Comparison of ENCODE assay signal across 9 cellular contexts in genomic region chr5:34686762-34687268, GRCh38. TPM values are rescaled to one million over a fixed set of nuclear protein-coding genes. Genes with fewer than 3 reads are reported as not detected.
DNase-seq lines count a peak whose midpoint lies in the region; TF ChIP-seq lines count a peak whose summit lies in the region.
"Had no signal": no experiment of that assay in that cellular context is flagged by ENCODE, and none has a peak within 500 bp of the region (broad histone marks: within the 10 kb centered on the region; RNA-seq: fewer than 3 reads in every experiment).

No MANE protein-coding gene starts in this region.

- TF ChIP-seq POLR2A in esophagus squamous epithelium (IDR thresholded peaks at IDR 0.05): no peak

- H3K4me1 ChIP-seq in PC-9 (replicated peaks; ENCODE audit: insufficient read depth) (peaks cover 58% of the 10 kb centered on the region), neural progenitor cell (peaks cover 40% of the 10 kb centered on the region), esophagus squamous epithelium (peaks cover 0 to 40% (median 11%) of the 10 kb centered on the region in 3 donors)

- no TSS peak for BruUV-seq in PC-9 (replicated peaks; lab: Mats Ljungman, UMichigan)

- no peak overlapping the region for H3K9ac ChIP-seq in neural progenitor cell

- in situ Hi-C loops in Caki2 (cut with HindIII; ENCODE audit: low pct_unique_long_range_greater_than_20kb, low sequenced_read_pairs): no loop called here

- POLR2A ChIA-PET in PC-9 (lab: Charles Lee; ENCODE audit: unreplicated experiment): interaction anchor here (0.5 to 1.2 kb wide), 20 partner anchors 13 to 675 kb away, joined by 3 to 13 read pairs (median 4); partner anchors contain the start of genes BRIX1, RAD1, RAI14 and TTC23L

- CTCF ChIA-PET in PC-9 (lab: Charles Lee): interaction anchor here (0.5 to 2.2 kb wide), 11 partner anchors 13 to 228 kb away, joined by 3 to 9 read pairs (median 4); partner anchors contain the start of genes RAD1 and TTC23L

- H3K4me1 Mint-ChIP-seq in neural progenitor cell: peaks cover 48% of the 10 kb centered on the region
- peaks cover 3% of the 10 kb centered on the region for H3K4me1 Mint-ChIP-seq in activated naive CD8-positive, alpha-beta T cell treated with anti-CD3 and anti-CD28 coated beads for 36 hours
- H3K4me1 Mint-ChIP-seq: memory B cell had no signal

- peaks cover 26% of the 10 kb centered on the region for H3K36me3 Mint-ChIP-seq in neural progenitor cell
- H3K36me3 Mint-ChIP-seq in activated naive CD8-positive, alpha-beta T cell treated with anti-CD3 and anti-CD28 coated beads for 36 hours: no peaks in the 10 kb centered on the region
- H3K36me3 Mint-ChIP-seq: memory B cell had no signal

- H3F3A ChIP-seq in PC-9 (ENCODE audit: insufficient read depth, low read depth) (peaks cover 59% of the 10 kb centered on the region), neural progenitor cell (ENCODE audit: low read depth) (peaks cover 31% of the 10 kb centered on the region)

- H3K27me3 Mint-ChIP-seq in neural progenitor cell (ENCODE audit: insufficient read depth, low read depth): peaks cover 4% of the 10 kb centered on the region
- peaks cover 6% of the 10 kb centered on the region for H3K27me3 Mint-ChIP-seq in activated naive CD8-positive, alpha-beta T cell treated with anti-CD3 and anti-CD28 coated beads for 36 hours

- peaks cover 66% of the 10 kb centered on the region for H3K36me3 ChIP-seq in PC-9 (ENCODE audit: low read depth)
- H3K36me3 ChIP-seq in neural progenitor cell: no peaks in the 10 kb centered on the region
- no peaks in the 10 kb centered on the region for H3K36me3 ChIP-seq in esophagus squamous epithelium

- intact Hi-C loops in PC-9 (cut with micrococcal nuclease; ENCODE audit: unreplicated experiment): loop anchor here (1.0 kb wide), 3 partner anchors 152 to 211 kb away; partner anchors contain the start of gene TTC23L
- intact Hi-C loops in esophagus squamous epithelium (cut with DNase I): no loop called here

- peak overlapping the region; percentile 75 for H3K27ac Mint-ChIP-seq in neural progenitor cell
- no peak overlapping the region for H3K27ac Mint-ChIP-seq in activated naive CD8-positive, alpha-beta T cell treated with anti-CD3 and anti-CD28 coated beads for 36 hours
- H3K27ac Mint-ChIP-seq: memory B cell had no signal

- H3K79me2 ChIP-seq in PC-9 (ENCODE audit: low read depth): peaks cover 97% of the 10 kb centered on the region
- H3K79me2 ChIP-seq in neural progenitor cell (ENCODE audit: low read depth): peaks cover 92% of the 10 kb centered on the region

- H3K4me2 ChIP-seq in PC-9 (peak overlapping the region; percentile 24), neural progenitor cell (peak overlapping the region; percentile 60)

- no peaks in the 10 kb centered on the region for H3K27me3 ChIP-seq in PC-9 (ENCODE audit: insufficient read depth, low read depth)
- no peaks in the 10 kb centered on the region for H3K27me3 ChIP-seq in neural progenitor cell
- H3K27me3 ChIP-seq in esophagus squamous epithelium: no peaks in the 10 kb centered on the region

- no peaks in the 10 kb centered on the region for H3K9me2 ChIP-seq in PC-9 (ENCODE audit: insufficient read depth)

- peak overlapping the region; percentile 34 for H3K27ac ChIP-seq in PC-9
- peak overlapping the region; percentile 91 for H3K27ac ChIP-seq in neural progenitor cell
- H3K27ac ChIP-seq in esophagus squamous epithelium: peak overlapping the region in 1 of 4 donors; percentile 16

- DNase-seq in Caki2 (ENCODE audit: low read depth): peak; percentile 96
- peak; percentile 88 to 90 for DNase-seq in PC-9
- DNase-seq in fibroblast of peridontal ligament (ENCODE audit: extremely low read depth): peak; percentile 94
- DNase-seq in neural progenitor cell (ENCODE audit: low spot score): no peak
- DNase-seq in NCI-H187 treated with DMSO at 0.1 percent for 48 hours (lab: John Stamatoyannopoulos, UW): no peak
- DNase-seq in activated naive CD8-positive, alpha-beta T cell treated with anti-CD3 and anti-CD28 coated beads for 36 hours: no peak
- no peak for DNase-seq in esophagus squamous epithelium (lab: John Stamatoyannopoulos, UW)
- DNase-seq in OCI-M2 (lab: John Stamatoyannopoulos, UW; ENCODE audit: unreplicated experiment): no peak

- 30 to 45% methylated on average over 7 of the region's 7 CpGs for WGBS in esophagus squamous epithelium, 2 donors

- no peak overlapping the region for H2AFZ ChIP-seq in PC-9
- no peak overlapping the region for H2AFZ ChIP-seq in neural progenitor cell (replicated peaks)

- no peak for TF ChIP-seq CTCF in PC-9 (conservative IDR thresholded peaks at IDR 0.05)
- TF ChIP-seq CTCF in neural progenitor cell (IDR thresholded peaks at IDR 0.05): no peak
- TF ChIP-seq CTCF in esophagus squamous epithelium (IDR thresholded peaks at IDR 0.05): peak in 1 of 6 experiments; percentile 13

- H3K9me3 Mint-ChIP-seq in neural progenitor cell: peaks cover 3% of the 10 kb centered on the region
- no peaks in the 10 kb centered on the region for H3K9me3 Mint-ChIP-seq in activated naive CD8-positive, alpha-beta T cell treated with anti-CD3 and anti-CD28 coated beads for 36 hours
- H3K9me3 Mint-ChIP-seq: memory B cell had no signal

- peak overlapping the region; percentile 54 for H3K4me3 Mint-ChIP-seq in neural progenitor cell
- no peak overlapping the region for H3K4me3 Mint-ChIP-seq in activated naive CD8-positive, alpha-beta T cell treated with anti-CD3 and anti-CD28 coated beads for 36 hours
- H3K4me3 Mint-ChIP-seq: memory B cell had no signal

- H3K4me3 ChIP-seq in PC-9 (no peak overlapping the region), neural progenitor cell (no peak overlapping the region), esophagus squamous epithelium (no peak overlapping the region)

- H4K20me1 ChIP-seq in PC-9 (ENCODE audit: insufficient read depth) (no peaks in the 10 kb centered on the region), neural progenitor cell (ENCODE audit: low read depth) (no peaks in the 10 kb centered on the region)

- H3K9me3 ChIP-seq in PC-9 (ENCODE audit: insufficient read depth, low read depth): no peaks in the 10 kb centered on the region
- no peaks in the 10 kb centered on the region for H3K9me3 ChIP-seq in neural progenitor cell (ENCODE audit: low read depth)
- H3K9me3 ChIP-seq in esophagus squamous epithelium: no peaks in the 10 kb centered on the region

RNA-seq across cellular contexts. Expression of gene RAI14, which starts 30.7 kb away (rescaled TPM):
- total RNA-seq in Caki2 (2014; rRNA removed; shearing (Covaris generic); ENCODE audit: low replicate concordance): 53.9 and 56.3 TPM in 2 replicates
- total RNA-seq in PC-9 (2021) (133 and 145 TPM in 2 replicates), neural progenitor cell (ENCODE audit: low replicate concordance) (47.9 and 54.6 TPM in 2 replicates), esophagus squamous epithelium (10 to 100 TPM in 1 of 4 donors, 1 to 10 TPM in 3; 5.2 to 18.7 (median 9.0) TPM)
- 1 to 10 TPM; 7.9 to 9.0 TPM for total RNA-seq in activated naive CD8-positive, alpha-beta T cell treated with anti-CD3 and anti-CD28 coated beads for 36 hours

Comparison
In these comparisons a context has a peak if more than half of its experiments do, and no peak if none do; other contexts are left out.
1. DNase-seq: peak in Caki2 (single experiment), PC-9 (2 of 2) and fibroblast of peridontal ligament (single experiment); none in neural progenitor cell (single experiment), NCI-H187 treated with DMSO at 0.1 percent for 48 hours (single experiment), activated naive CD8-positive, alpha-beta T cell treated with anti-CD3 and anti-CD28 coated beads for 36 hours (single experiment), esophagus squamous epithelium (single experiment) and OCI-M2 (single experiment).